In the genomic region with DNA sequence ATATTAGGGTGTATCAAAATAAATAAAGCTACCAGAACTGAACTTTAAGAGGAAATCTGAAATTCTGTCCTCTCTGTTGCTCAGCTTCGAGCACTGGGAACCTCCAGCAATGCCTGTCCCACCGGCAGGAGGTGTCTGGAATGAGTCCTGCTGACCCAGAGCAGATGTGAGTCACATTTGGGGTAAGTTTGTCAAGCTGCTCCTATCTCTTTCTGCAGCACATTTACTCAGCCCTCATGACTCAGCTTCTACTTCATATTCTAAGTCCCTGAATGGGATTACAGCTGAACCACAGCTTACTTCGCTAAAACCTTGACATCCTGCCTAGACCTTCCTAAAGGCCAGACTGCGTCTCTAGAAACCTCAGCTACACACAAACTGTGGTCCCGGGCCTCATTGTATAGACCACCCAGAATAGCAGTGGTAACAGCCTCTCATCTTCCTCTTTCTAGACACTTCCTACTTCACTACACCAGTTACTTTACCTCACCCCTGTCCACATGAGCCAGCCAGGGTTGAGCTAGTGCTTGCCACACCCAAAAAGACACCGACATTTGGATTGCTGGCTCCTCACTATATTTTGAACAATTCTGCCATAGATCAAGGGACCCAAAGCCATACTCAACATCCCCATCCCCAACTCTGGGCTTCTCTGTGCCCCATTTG, we compare ENCODE assay signal across 9 cellular contexts.
DNase-seq lines count a peak whose midpoint lies in the region; ATAC-seq and TF ChIP-seq lines count a peak whose summit lies in the region.
"Had no signal": no experiment of that assay in that cellular context is flagged by ENCODE, and none has a peak within 500 bp of the region (broad histone marks: within the 10 kb centered on the region; RNA-seq: fewer than 3 reads in every experiment).

No MANE protein-coding gene starts in this region.

- H3K4me3 ChIP-seq in adipocyte (ENCODE audit: low read length): no peak overlapping the region
- H3K4me3 ChIP-seq in left lung: no peak overlapping the region
- H3K4me3 ChIP-seq: lung had no signal

- H3K4me1 ChIP-seq in adipocyte (ENCODE audit: control insufficient read depth, insufficient read depth, low read length): peaks cover 12% of the 10 kb centered on the region
- no peaks in the 10 kb centered on the region for H3K4me1 ChIP-seq in left lung

- TF ChIP-seq POLR2A in GM18505 (IDR thresholded peaks at IDR 0.05; ENCODE audit: borderline replicate concordance, extremely low read depth, insufficient read depth, insufficient read length): no peak

- no peaks in the 10 kb centered on the region for H3K36me3 ChIP-seq in adipocyte (ENCODE audit: control insufficient read depth, insufficient read depth, low read length, severe bottlenecking)
- H3K36me3 ChIP-seq in left lung: no peaks in the 10 kb centered on the region

- H3K27me3 ChIP-seq in adipocyte (replicated peaks; ENCODE audit: control insufficient read depth, insufficient read depth, low read length) (no peaks in the 10 kb centered on the region), left lung (no peaks in the 10 kb centered on the region)

- DNase-seq in CD1c-positive myeloid dendritic cell (ENCODE audit: extremely low spot score) (peak; percentile 1), KBM-7 (peak; percentile 15), adipocyte (ENCODE audit: low read depth) (peak; percentile 73), left lung (no peak), left colon (no peak)
- DNase-seq in stimulated activated CD4-positive, alpha-beta T cell treated with anti-CD3 and anti-CD28 coated beads, Interleukin-2, amount 100 ng/mL, for 48 hours: no peak

- H3K9ac ChIP-seq in adipocyte (ENCODE audit: low read length): no peak overlapping the region

- peak overlapping the region in 1 of 2 donors; percentile 50 for H3K27ac ChIP-seq in left lung

- in situ Hi-C loops in KBM-7 (cut with MboI; ENCODE audit: low pct_unique_long_range_greater_than_20kb, low sequenced_read_pairs): no loop called here

- ATAC-seq in left lung (peak; percentile 56), left colon (no peak), HG03457 (IDR thresholded peaks at IDR 0.05; ENCODE audit: unreplicated experiment) (no peak), GM18505 (IDR thresholded peaks at IDR 0.05; ENCODE audit: unreplicated experiment) (no peak)

- intact Hi-C loops in left lung (cut with DNase I) (no loop called here), left colon (cut with DNase I, micrococcal nuclease) (no loop called here)

- no peak for TF ChIP-seq CTCF in left lung (IDR thresholded peaks at IDR 0.05)

- H3K9me3 ChIP-seq in adipocyte (ENCODE audit: control insufficient read depth, low read length): no peaks in the 10 kb centered on the region
- H3K9me3 ChIP-seq in left lung: no peaks in the 10 kb centered on the region

Comparison
In these comparisons a context has a peak if more than half of its experiments do, and no peak if none do; other contexts are left out.
1. DNase-seq: peak in CD1c-positive myeloid dendritic cell (single experiment), KBM-7 (single experiment) and adipocyte (single experiment); none in left lung (0 of 2), stimulated activated CD4-positive, alpha-beta T cell treated with anti-CD3 and anti-CD28 coated beads, Interleukin-2, amount 100 ng/mL, for 48 hours (0 of 2) and left colon (0 of 2).